20 cellular contexts compared by ENCODE assay signal in genomic region chr9:133461975-133462374, GRCh38. TPM values are rescaled to one million over a fixed set of nuclear protein-coding genes. Genes with fewer than 3 reads are reported as not detected.
DNase-seq lines count a peak whose midpoint lies in the region; ATAC-seq and TF ChIP-seq lines count a peak whose summit lies in the region.
"Had no signal": no experiment of that assay in that cellular context is flagged by ENCODE, and none has a peak within 500 bp of the region (broad histone marks: within the 10 kb centered on the region; RNA-seq: fewer than 3 reads in every experiment).

No MANE protein-coding gene starts in this region.

- no peak for TF ChIP-seq POLR2A in uterus (IDR thresholded peaks at IDR 0.05)
- TF ChIP-seq POLR2A in heart left ventricle (IDR thresholded peaks at IDR 0.05) = no peak

- H3K27ac Mint-ChIP-seq in effector memory CD8-positive, alpha-beta T cell = peak overlapping the region; percentile 98
- H3K27ac Mint-ChIP-seq in nephron = peak overlapping the region in 2 of 3 experiments; percentile 64 to 68
- H3K27ac Mint-ChIP-seq: activated CD8-positive, alpha-beta memory T cell treated with anti-CD3 and anti-CD28 coated beads, Interleukin-2, amount 10 ng/mL, durations not matched to agents 7 days and 5 days had no signal

- WGBS in heart left ventricle, 4 donors = 79 to 86% (median 80%) methylated on average over 4 of the region's 4 CpGs

- H3K4me3 ChIP-seq in uterus (no peak overlapping the region), heart left ventricle (no peak overlapping the region)
- H3K4me3 ChIP-seq: coronary artery, skin epidermis, thoracic aorta had no signal

- no peaks in the 10 kb centered on the region for H3K36me3 ChIP-seq in uterus
- peaks cover 0 to 13% (median 3%) of the 10 kb centered on the region in 9 donors for H3K36me3 ChIP-seq in heart left ventricle

- peaks cover 9 to 13% of the 10 kb centered on the region in 2 donors for H3K4me1 Mint-ChIP-seq in effector memory CD8-positive, alpha-beta T cell (ENCODE audit: low read depth in 2 of 2)
- H3K4me1 Mint-ChIP-seq in nephron = peaks cover 10% of the 10 kb centered on the region

- H3K27me3 ChIP-seq in uterus = no peaks in the 10 kb centered on the region
- H3K27me3 ChIP-seq in heart left ventricle = no peaks in the 10 kb centered on the region

- peaks cover 13% of the 10 kb centered on the region for H3K36me3 Mint-ChIP-seq in effector memory CD8-positive, alpha-beta T cell (ENCODE audit: insufficient read depth)
- H3K36me3 Mint-ChIP-seq in nephron (ENCODE audit: low read depth) = peaks cover 8% of the 10 kb centered on the region
- H3K36me3 Mint-ChIP-seq: activated CD8-positive, alpha-beta memory T cell treated with anti-CD3 and anti-CD28 coated beads, Interleukin-2, amount 10 ng/mL, durations not matched to agents 7 days and 5 days had no signal

- H3K4me1 ChIP-seq in uterus (no peaks in the 10 kb centered on the region), heart left ventricle (peaks cover 0 to 21% (median 13%) of the 10 kb centered on the region in 12 donors)

- no peak for ATAC-seq in effector memory CD8-positive, alpha-beta T cell (replicated peaks)
- ATAC-seq in heart left ventricle = no peak
- ATAC-seq: activated CD8-positive, alpha-beta memory T cell treated with anti-CD3 and anti-CD28 coated beads, Interleukin-2, amount 10 ng/mL, durations not matched to agents 7 days and 5 days had no signal

- intact Hi-C loops in uterus (cut with DNase I; ENCODE audit: low total_unique reads) (no loop called here), heart left ventricle (cut with DNase I) (loop anchor here in 3 of 10 donors (2.0 to 10.0 kb wide), 3 partner anchors 17 to 47 kb away; partner anchors contain the start of genes REXO4 (in 2 of the 3) and SLC2A6 (in 1 of the 3))

- no peak overlapping the region for H3K27ac ChIP-seq in uterus
- H3K27ac ChIP-seq in heart left ventricle = no peak overlapping the region

- peak overlapping the region in 1 of 2 donors; percentile 1 for H3K4me3 Mint-ChIP-seq in effector memory CD8-positive, alpha-beta T cell
- H3K4me3 Mint-ChIP-seq in nephron = peak overlapping the region; percentile 86 to 89 (median 89)
- H3K4me3 Mint-ChIP-seq: activated CD8-positive, alpha-beta memory T cell treated with anti-CD3 and anti-CD28 coated beads, Interleukin-2, amount 10 ng/mL, durations not matched to agents 7 days and 5 days had no signal

- DNase-seq in COLO668 (lab: John Stamatoyannopoulos, UW; ENCODE audit: unreplicated experiment) (peak; percentile 54), NCI-H2196 (lab: John Stamatoyannopoulos, UW; ENCODE audit: unreplicated experiment) (peak; percentile 54), inferior parietal cortex (ENCODE audit: extremely low spot score) (no peak), uterus (no peak), heart left ventricle (no peak), SKM-1 (lab: John Stamatoyannopoulos, UW; ENCODE audit: unreplicated experiment) (no peak)
- no peak for DNase-seq in effector memory CD8-positive, alpha-beta T cell
- DNase-seq: activated CD4-positive, alpha-beta T cell treated with anti-CD3 and anti-CD28 coated beads for 1 hour; activated CD8-positive, alpha-beta memory T cell treated with anti-CD3 and anti-CD28 coated beads, Interleukin-2, amount 10 ng/mL, durations not matched to agents 7 days and 5 days; activated gamma-delta T cell; AML-193; aorta; NK-92 treated with Interleukin-12 subunit alpha and Interleukin-12 subunit beta, amount 100 ng/mL, for 24 hours; SHP77 treated with DMSO at 0.1 percent for 48 hours; stimulated activated CD4-positive, alpha-beta T cell treated with anti-CD3 and anti-CD28 coated beads, Interleukin-4, amount 100 ng/mL, for 24 hours; stimulated activated CD8-positive, alpha-beta memory T cell treated with anti-CD3 and anti-CD28 coated beads, Interleukin-4, amount 100 ng/mL, for 48 hours had no signal

- TF ChIP-seq CTCF in nephron (IDR thresholded peaks at IDR 0.05; ENCODE audit: unreplicated experiment in 3 of 3) (no peak), uterus (IDR thresholded peaks at IDR 0.05) (no peak), heart left ventricle (IDR thresholded peaks at IDR 0.05) (no peak)

- H3K9me3 ChIP-seq in uterus (no peaks in the 10 kb centered on the region), heart left ventricle (no peaks in the 10 kb centered on the region)
- H3K9me3 ChIP-seq: thoracic aorta had no signal

- H3K9me3 Mint-ChIP-seq in effector memory CD8-positive, alpha-beta T cell = no peaks in the 10 kb centered on the region
- no peaks in the 10 kb centered on the region for H3K9me3 Mint-ChIP-seq in nephron

- no peaks in the 10 kb centered on the region for H3K27me3 Mint-ChIP-seq in effector memory CD8-positive, alpha-beta T cell
- H3K27me3 Mint-ChIP-seq in nephron (ENCODE audit: low read depth) = no peaks in the 10 kb centered on the region

RNA-seq across cellular contexts. Expression of gene CACFD1, which starts 2.2 kb away (rescaled TPM):
- total RNA-seq in uterus (10 to 100 TPM in 1 of 4 donors, 1 to 10 TPM in 3; 2.3 to 21.6 (median 5.2) TPM), heart left ventricle (10 to 100 TPM in 7 of 9 donors, 1 to 10 TPM in 2; 8.0 to 15.3 (median 11.6) TPM)
- polyA plus RNA-seq in heart left ventricle = 10 to 100 TPM; 10.9 to 21.9 TPM

RNA-seq across cellular contexts. Expression of gene SLC2A6, which starts 16.9 kb away (rescaled TPM):
- 10 to 100 TPM in 1 of 4 donors, 1 to 10 TPM in 1, under 1 TPM in 2; 0.26 to 11.5 (median 2.1) TPM for total RNA-seq in uterus
- 10 to 100 TPM in 1 of 9 donors, 1 to 10 TPM in 8; 1.8 to 10.4 (median 3.2) TPM for total RNA-seq in heart left ventricle
- 1 to 10 TPM; 2.7 to 4.9 TPM for polyA plus RNA-seq in heart left ventricle

RNA-seq across cellular contexts. Expression of gene ADAMTS13, which starts 39.8 kb away (rescaled TPM):
- total RNA-seq in uterus = 1 to 10 TPM in 3 of 4 donors, not detected in 1; 1.8 to 4.9 (median 3.8) TPM
- total RNA-seq in heart left ventricle = 1 to 10 TPM; 1.0 to 3.7 (median 2.7) TPM
- 1 to 10 TPM in 1 of 2 donors, under 1 TPM in 1; 0.64 to 5.8 TPM for polyA plus RNA-seq in heart left ventricle

RNA-seq across cellular contexts. Expression of gene REXO4, which starts 44.2 kb away (rescaled TPM):
- total RNA-seq in uterus = 10 to 100 TPM in 3 of 4 donors, 1 to 10 TPM in 1; 6.4 to 25.0 (median 20.2) TPM
- total RNA-seq in heart left ventricle = 10 to 100 TPM in 8 of 9 donors, 1 to 10 TPM in 1; 9.6 to 21.5 (median 13.7) TPM
- 10 to 100 TPM; 10.7 to 30.6 TPM for polyA plus RNA-seq in heart left ventricle

Comparison
In these comparisons a context has a peak if more than half of its experiments do, and no peak if none do; other contexts are left out.
1. DNase-seq: peak in COLO668 (single experiment) and NCI-H2196 (single experiment); none in effector memory CD8-positive, alpha-beta T cell (0 of 3), inferior parietal cortex (single experiment), uterus (0 of 2), heart left ventricle (0 of 5) and SKM-1 (single experiment).